Comparison of ENCODE assay signal across 8 cellular contexts in the genomic region with DNA sequence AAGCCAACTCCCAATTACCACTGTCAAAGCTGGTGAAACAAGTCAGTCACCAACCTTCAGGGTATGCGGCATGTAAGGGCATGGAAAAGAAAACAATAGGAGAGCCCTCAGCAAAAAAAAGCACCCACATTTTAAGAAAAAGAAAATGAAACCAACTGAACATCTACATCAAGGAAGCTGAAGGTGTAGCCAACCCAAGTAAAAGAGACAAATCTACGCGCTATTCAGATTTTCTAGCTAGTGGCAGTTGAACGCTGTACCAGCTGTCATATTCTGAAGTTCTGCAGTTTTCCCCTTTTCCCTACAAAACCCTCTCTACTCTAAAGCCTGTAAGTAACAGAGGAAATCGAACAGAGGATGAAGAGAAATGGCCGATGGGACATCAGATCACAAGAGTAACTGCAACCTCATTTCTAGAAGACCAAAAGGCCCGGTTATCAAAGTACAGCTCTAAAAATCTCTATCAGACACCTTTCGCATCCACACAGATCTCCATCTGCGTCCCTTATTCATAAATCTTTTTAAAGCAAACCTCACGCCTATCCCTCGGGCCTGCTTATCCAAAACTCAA. TPM values are rescaled to one million over a fixed set of nuclear protein-coding genes. Genes with fewer than 3 reads are reported as not detected.
DNase-seq lines count a peak whose midpoint lies in the region; ATAC-seq and TF ChIP-seq lines count a peak whose summit lies in the region.

No MANE protein-coding gene starts in this region.

- H3K27me3 ChIP-seq in HL-60 (ENCODE audit: insufficient read depth, poor library complexity, severe bottlenecking) (no peaks in the 10 kb centered on the region), spleen (replicated peaks in 1 of 7) (no peaks in the 10 kb centered on the region)

- no peaks in the 10 kb centered on the region for H3K9me3 Mint-ChIP-seq in CD14-positive monocyte
- H3K9me3 Mint-ChIP-seq in activated T-helper 17 cell treated with anti-CD3 and anti-CD28 coated beads, Interleukin-2, amount 50 U/mL, for 72 hours, result no peaks in the 10 kb centered on the region

- ATAC-seq in activated T-helper 17 cell treated with anti-CD3 and anti-CD28 coated beads, Interleukin-2, amount 50 U/mL, for 72 hours (replicated peaks), result no peak

- no peaks in the 10 kb centered on the region for H3K27me3 Mint-ChIP-seq in CD14-positive monocyte (ENCODE audit: low read depth in 3 of 3)
- no peaks in the 10 kb centered on the region for H3K27me3 Mint-ChIP-seq in activated T-helper 17 cell treated with anti-CD3 and anti-CD28 coated beads, Interleukin-2, amount 50 U/mL, for 72 hours

- DNase-seq in CD14-positive monocyte (ENCODE audit: low spot score), result no peak
- DNase-seq in HL-60 (ENCODE audit: low read depth in 1 of 2, low spot score in 1 of 2), result no peak
- DNase-seq in spleen, result no peak
- no peak for DNase-seq in COLO668 (lab: John Stamatoyannopoulos, UW; ENCODE audit: unreplicated experiment)
- DNase-seq in NCI-H1048 (lab: John Stamatoyannopoulos, UW), result no peak
- DNase-seq in stimulated activated CD4-positive, alpha-beta T cell treated with anti-CD3 and anti-CD28 coated beads, Interleukin-4, amount 100 ng/mL, for 1 hour, result no peak

- WGBS in spleen, 5 donors, result 0 to 2% (median 0%) methylated on average over 11 of the region's 11 CpGs

- H3K4me1 Mint-ChIP-seq in CD14-positive monocyte, result peaks cover 68% of the 10 kb centered on the region
- peaks cover 37% of the 10 kb centered on the region for H3K4me1 Mint-ChIP-seq in activated T-helper 17 cell treated with anti-CD3 and anti-CD28 coated beads, Interleukin-2, amount 50 U/mL, for 72 hours

- intact Hi-C loops in CD14-positive monocyte (cut with micrococcal nuclease) (loop anchor here (10.0 kb wide), 2 partner anchors 149 to 441 kb away; a partner anchor contains a TSS), spleen (cut with DNase I; ENCODE audit: low total_unique reads) (no loop called here)

- TF ChIP-seq POLR2A in spleen (IDR thresholded peaks at IDR 0.05), result no peak

- peak overlapping the region; percentile 93 to 98 for H3K4me3 Mint-ChIP-seq in CD14-positive monocyte
- peak overlapping the region; percentile 83 for H3K4me3 Mint-ChIP-seq in activated T-helper 17 cell treated with anti-CD3 and anti-CD28 coated beads, Interleukin-2, amount 50 U/mL, for 72 hours

- no peaks in the 10 kb centered on the region for H3K36me3 Mint-ChIP-seq in CD14-positive monocyte
- peaks cover 25% of the 10 kb centered on the region for H3K36me3 Mint-ChIP-seq in activated T-helper 17 cell treated with anti-CD3 and anti-CD28 coated beads, Interleukin-2, amount 50 U/mL, for 72 hours (ENCODE audit: low read depth)

- TF ChIP-seq CTCF in CD14-positive monocyte (IDR thresholded peaks at IDR 0.05) (no peak), HL-60 (IDR thresholded peaks at IDR 0.05; ENCODE audit: insufficient read depth, low read length) (no peak), spleen (IDR thresholded peaks at IDR 0.05 in 8 of 11, conservative IDR thresholded peaks at IDR 0.05 in 3 of 11) (no peak)

- H3K4me1 ChIP-seq in spleen, result peaks cover 61 to 79% (median 72%) of the 10 kb centered on the region in 6 donors

- H3K4me3 ChIP-seq in HL-60 (replicated peaks; ENCODE audit: insufficient read depth, low read length), result peak overlapping the region; percentile 88
- peak overlapping the region; percentile 88 for H3K4me3 ChIP-seq in iPS-11a (ENCODE audit: low read depth, low read length)
- H3K4me3 ChIP-seq in spleen, result peak overlapping the region; percentile 62 to 99 (median 92)

- peak overlapping the region; percentile 86 for H3K27ac ChIP-seq in HL-60 (replicated peaks)
- peak overlapping the region; percentile 38 to 98 (median 96) for H3K27ac ChIP-seq in spleen

- H3K27ac Mint-ChIP-seq in CD14-positive monocyte, result peak overlapping the region; percentile 93 to 99 (median 96)
- peak overlapping the region; percentile 93 for H3K27ac Mint-ChIP-seq in activated T-helper 17 cell treated with anti-CD3 and anti-CD28 coated beads, Interleukin-2, amount 50 U/mL, for 72 hours

- H3K9me3 ChIP-seq in spleen, result no peaks in the 10 kb centered on the region

- H3K36me3 ChIP-seq in spleen, result no peaks in the 10 kb centered on the region

RNA-seq across cellular contexts. Expression of a gene that starts 1.4 kb away (rescaled TPM):
- polyA plus RNA-seq in CD14-positive monocyte, result 10 to 100 TPM in 1 of 2 donors, 1 to 10 TPM in 1; 7.6 to 14.4 TPM
- 100 to 1,000 TPM in 1 of 2 donors, 10 to 100 TPM in 1; 69.1 to 101 TPM for total RNA-seq in activated T-helper 17 cell treated with anti-CD3 and anti-CD28 coated beads, Interleukin-2, amount 50 U/mL, for 72 hours
- total RNA-seq in spleen, result 100 to 1,000 TPM; 169 to 251 (median 217) TPM
- polyA plus RNA-seq in spleen, result 10 to 100 TPM; 55.2 to 66.4 (median 61.3) TPM
